ENCODE assay signal across 1 cellular context in the genomic region with DNA sequence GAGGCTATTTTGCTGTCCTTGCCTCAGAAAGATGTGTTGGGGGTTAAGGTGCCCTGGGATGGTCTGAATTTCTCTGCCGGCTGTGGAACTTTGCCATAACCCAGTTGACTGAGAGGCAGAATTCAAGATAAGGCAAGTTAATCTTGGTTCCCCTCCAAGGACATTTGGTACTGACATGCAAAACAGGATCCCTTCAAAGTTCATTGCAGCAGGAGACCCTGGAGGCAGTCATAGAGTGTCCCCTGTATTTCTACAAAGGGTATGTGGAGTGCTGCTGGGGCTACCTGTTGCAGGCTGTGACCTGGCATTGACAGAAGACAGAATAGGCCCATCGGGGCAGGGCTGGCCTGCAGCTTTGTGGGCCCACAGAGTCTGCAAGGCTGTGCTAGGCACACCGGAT.
TF ChIP-seq lines count a peak whose summit lies in the region.

No MANE protein-coding gene starts in this region.

TF ChIP-seq in HCT116, 20 proteins besides CTCF, POLR2A, EP300 and RAD21:
- TF ChIP-seq EZH2phosphoT487 (IDR thresholded peaks at IDR 0.05; ENCODE audit: borderline replicate concordance) (no peak), ELF1 (IDR thresholded peaks at IDR 0.05; ENCODE audit: borderline replicate concordance, low read depth) (no peak)
